ENCODE assay signal across 24 cellular contexts in the genomic region with DNA sequence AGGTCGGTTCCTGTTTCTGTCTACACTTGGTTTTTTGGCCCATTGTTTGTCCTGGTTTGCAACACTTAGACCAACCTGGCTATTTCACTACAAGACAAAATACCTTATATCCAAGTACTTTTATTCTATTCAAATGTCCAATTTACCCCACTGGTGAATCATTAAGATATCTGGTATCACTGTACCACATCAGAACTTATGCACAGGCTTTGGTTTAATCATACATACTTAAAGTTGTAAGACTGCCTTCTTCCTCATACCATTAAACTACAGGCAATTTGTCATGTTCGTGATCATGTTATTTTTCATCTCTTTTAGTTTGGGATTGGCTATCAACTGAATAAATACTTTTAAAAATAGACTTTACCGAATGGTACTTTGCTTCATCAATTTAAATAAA. TPM values are rescaled to one million over a fixed set of nuclear protein-coding genes. Genes with fewer than 3 reads are reported as not detected.
DNase-seq lines count a peak whose midpoint lies in the region; ATAC-seq, FAIRE-seq and TF ChIP-seq lines count a peak whose summit lies in the region.
"Had no signal": no experiment of that assay in that cellular context is flagged by ENCODE, and none has a peak within 500 bp of the region (broad histone marks: within the 10 kb centered on the region; RNA-seq: fewer than 3 reads in every experiment).

No MANE protein-coding gene starts in this region.

- H3K27me3 ChIP-seq in bronchial epithelial cell (ENCODE audit: control insufficient read depth, insufficient read depth, low read length) (no peaks in the 10 kb centered on the region), foreskin keratinocyte (no peaks in the 10 kb centered on the region), neural progenitor cell (no peaks in the 10 kb centered on the region)

- H3K9me3 ChIP-seq in neural progenitor cell (ENCODE audit: low read depth), result no peaks in the 10 kb centered on the region
- H3K9me3 ChIP-seq: HAP-1 had no signal

- H3K79me2 ChIP-seq in neural progenitor cell (ENCODE audit: low read depth), result no peaks in the 10 kb centered on the region

- peaks cover 8% of the 10 kb centered on the region for H3K4me1 Mint-ChIP-seq in neural progenitor cell
- H3K4me1 Mint-ChIP-seq: CD4-positive, alpha-beta memory T cell had no signal

- H3K27ac ChIP-seq in foreskin keratinocyte, result peak overlapping the region; percentile 46
- no peak overlapping the region for H3K27ac ChIP-seq in neural progenitor cell

- no peaks in the 10 kb centered on the region for H3K27me3 Mint-ChIP-seq in neural progenitor cell (ENCODE audit: insufficient read depth, low read depth)

- ATAC-seq in foreskin keratinocyte, result peak; percentile 18
- ATAC-seq in GM21825 (IDR thresholded peaks at IDR 0.05; ENCODE audit: unreplicated experiment), result no peak

- no peaks in the 10 kb centered on the region for H3K36me3 Mint-ChIP-seq in neural progenitor cell
- H3K36me3 Mint-ChIP-seq: CD4-positive, alpha-beta memory T cell had no signal

- H3K9me3 Mint-ChIP-seq in neural progenitor cell, result no peaks in the 10 kb centered on the region
- H3K9me3 Mint-ChIP-seq: HFFc6 had no signal

- H3K4me3 ChIP-seq in bronchial epithelial cell (ENCODE audit: low read depth, low read length) (no peak overlapping the region), neural progenitor cell (no peak overlapping the region)
- H3K4me3 ChIP-seq: HAP-1 had no signal

- no peak overlapping the region for H3K4me2 ChIP-seq in neural progenitor cell

- peak overlapping the region; percentile 32 for H2AFZ ChIP-seq in neural progenitor cell (replicated peaks)

- H3K4me3 Mint-ChIP-seq in neural progenitor cell, result no peak overlapping the region
- H3K4me3 Mint-ChIP-seq: CD4-positive, alpha-beta memory T cell; HFFc6 had no signal

- peaks cover 7% of the 10 kb centered on the region for H3F3A ChIP-seq in neural progenitor cell (ENCODE audit: low read depth)

- FAIRE-seq in bronchial epithelial cell (lab: Jason Lieb, UNC), result no peak
- FAIRE-seq in RCC 7860 (lab: Jason Lieb, UNC), result no peak
- FAIRE-seq: GM12891, GM18507, H54 had no signal

- H4K20me1 ChIP-seq in neural progenitor cell (ENCODE audit: low read depth), result no peaks in the 10 kb centered on the region

- H3K4me1 ChIP-seq in foreskin keratinocyte, result peaks cover 23% of the 10 kb centered on the region
- H3K4me1 ChIP-seq in neural progenitor cell, result peaks cover 4% of the 10 kb centered on the region

- DNase-seq in NCI-H69 (lab: John Stamatoyannopoulos, UW) (peak; percentile 15), bronchial epithelial cell (ENCODE audit: low read depth) (peak; percentile 74), foreskin keratinocyte (peak; percentile 25 to 68), neural progenitor cell (ENCODE audit: low spot score) (no peak), NCI-H524 treated with DMSO at 0.1 percent for 48 hours (lab: John Stamatoyannopoulos, UW) (no peak), RCC 7860 (ENCODE audit: low spot score) (no peak)
- DNase-seq: C1 segment of cervical spinal cord; Calu3; CD4-positive, alpha-beta memory T cell; DMS53; DMS79 treated with DMSO at 0.1 percent for 48 hours; GF-D8; GOT3; HFFc6 had no signal

- TF ChIP-seq CTCF in bronchial epithelial cell (IDR thresholded peaks at IDR 0.05; ENCODE audit: insufficient read depth, low read length, severe bottlenecking) (no peak), foreskin keratinocyte (conservative IDR thresholded peaks at IDR 0.05) (no peak), neural progenitor cell (IDR thresholded peaks at IDR 0.05) (no peak)

- no peak overlapping the region for H3K9ac ChIP-seq in neural progenitor cell

- H3K36me3 ChIP-seq in bronchial epithelial cell (ENCODE audit: control insufficient read depth, insufficient read depth, low read length) (no peaks in the 10 kb centered on the region), neural progenitor cell (no peaks in the 10 kb centered on the region)
- H3K36me3 ChIP-seq: HAP-1 had no signal

- H3K27ac Mint-ChIP-seq in neural progenitor cell, result no peak overlapping the region
- H3K27ac Mint-ChIP-seq: CD4-positive, alpha-beta memory T cell; HFFc6 had no signal

RNA-seq across cellular contexts. Expression of gene ATOH1, which starts 53.0 kb away (rescaled TPM):
- total RNA-seq in bronchial epithelial cell (not detected in 2 replicates), foreskin keratinocyte (not detected in 2 replicates), neural progenitor cell (ENCODE audit: low replicate concordance) (0.06 TPM in 1 of 2 replicates, not detected in the other)
- polyA plus RNA-seq in foreskin keratinocyte, result not detected in 2 replicates
- total RNA-seq: A172; A673; Calu3; CD4-positive, alpha-beta memory T cell; Daoy; G401; HFFc6 had no signal
- polyA plus RNA-seq: BJ; CD4-positive, alpha-beta memory T cell had no signal

Comparison
In these comparisons a context has a peak if more than half of its experiments do, and no peak if none do; other contexts are left out.
1. DNase-seq: peak in NCI-H69 (single experiment), bronchial epithelial cell (single experiment) and foreskin keratinocyte (2 of 2); none in neural progenitor cell (single experiment), NCI-H524 treated with DMSO at 0.1 percent for 48 hours (single experiment) and RCC 7860 (single experiment).